22 cellular contexts compared by ENCODE assay signal in the genomic region with DNA sequence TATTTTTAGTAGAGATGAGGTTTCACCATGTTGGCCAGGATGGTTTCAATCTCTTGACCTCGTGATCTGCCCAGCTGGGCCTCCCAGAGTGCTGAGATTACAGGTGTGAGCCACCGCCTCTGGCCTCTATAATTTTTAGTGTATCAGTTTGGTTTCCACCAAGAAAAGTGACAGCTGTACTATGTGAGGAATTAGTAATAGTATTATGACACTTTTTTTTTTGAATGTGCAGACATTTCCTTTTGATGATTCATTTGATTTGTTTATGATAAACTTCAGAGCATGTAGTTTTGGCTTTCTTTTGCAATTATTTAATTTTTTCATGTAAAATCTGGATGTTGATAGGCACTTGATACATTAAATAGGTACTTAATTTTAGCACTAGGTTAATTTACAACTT.
DNase-seq lines count a peak whose midpoint lies in the region; ATAC-seq, FAIRE-seq and TF ChIP-seq lines count a peak whose summit lies in the region.
"Had no signal": no experiment of that assay in that cellular context is flagged by ENCODE, and none has a peak within 500 bp of the region (broad histone marks: within the 10 kb centered on the region; RNA-seq: fewer than 3 reads in every experiment).

No MANE protein-coding gene starts in this region.

- H2AFZ ChIP-seq in endothelial cell of umbilical vein (ENCODE audit: low read depth, low read length): no peak overlapping the region

- peak; percentile 25 for DNase-seq in stimulated activated CD4-positive, alpha-beta T cell treated with anti-CD3 and anti-CD28 coated beads, Interleukin-1b, Interleukin-23, amount 100 ng/mL, for 48 hours
- no peak for DNase-seq in stimulated activated CD4-positive, alpha-beta T cell treated with anti-CD3 and anti-CD28 coated beads, Interleukin-4, amount 100 ng/mL, for 4 hours
- DNase-seq in activated T-cell treated with anti-CD3 and anti-CD28 coated beads, Interleukin-2, amount 50 U/mL, for 48 hours: peak; percentile 30 to 37
- DNase-seq in endothelial cell of umbilical vein (ENCODE audit: low read depth, low spot score) (peak; percentile 57), NOMO-1 treated with DMSO at 0.1 percent for 48 hours (lab: John Stamatoyannopoulos, UW; ENCODE audit: unreplicated experiment) (no peak), ascending aorta (ENCODE audit: low spot score in 2 of 2) (no peak)
- DNase-seq: activated CD8-positive, alpha-beta memory T cell treated with anti-CD3 and anti-CD28 coated beads for 24 hours; aorta; cerebellar nuclear complex; DMS53; effector memory CD4-positive, alpha-beta T cell; esophagus squamous epithelium; kidney glomerular epithelial cell; MV-4-11; NCI-H187; NCI-H345; retina; tibial artery had no signal

- peak overlapping the region; percentile 54 for H3K27ac ChIP-seq in endothelial cell of umbilical vein (ENCODE audit: insufficient read depth, low read depth, low read length)
- no peak overlapping the region for H3K27ac ChIP-seq in ascending aorta
- H3K27ac ChIP-seq: esophagus squamous epithelium, gastroesophageal sphincter, KMS-11, tibial artery, VCaP had no signal

- H3K36me3 ChIP-seq in endothelial cell of umbilical vein (ENCODE audit: control insufficient read depth in 2 of 2, extremely low read depth in 1 of 2, insufficient read depth in 2 of 2, low read length in 2 of 2): no peaks in the 10 kb centered on the region
- peaks cover 0 to 4% of the 10 kb centered on the region in 2 donors for H3K36me3 ChIP-seq in ascending aorta
- H3K36me3 ChIP-seq: esophagus squamous epithelium, gastroesophageal sphincter, tibial artery had no signal

- CTCF ChIA-PET in endothelial cell of umbilical vein (lab: Charles Lee): interaction anchor here (0.8 to 8.6 kb wide), 11 partner anchors 11 to 354 kb away, joined by 3 to 186 read pairs (median 6); a partner anchor contains a TSS

- H3K9ac ChIP-seq in endothelial cell of umbilical vein (replicated peaks; ENCODE audit: extremely low read depth, insufficient read depth, low read length): peak overlapping the region; percentile 34
- H3K9ac ChIP-seq: KMS-11 had no signal

- no peak for FAIRE-seq in endothelial cell of umbilical vein (lab: Jason Lieb, UNC)

- POLR2A ChIA-PET in endothelial cell of umbilical vein (lab: Charles Lee): interaction anchor here (0.7 kb wide), 2 partner anchors 62 to 197 kb away, joined by 4 to 5 read pairs; a partner anchor contains a TSS

- intact Hi-C loops in endothelial cell of umbilical vein (cut with micrococcal nuclease): loop anchor here (2.0 to 10.0 kb wide), 4 partner anchors 18 to 494 kb away; a partner anchor contains a TSS
- intact Hi-C loops in ascending aorta (cut with DNase I): loop anchor here (5.0 kb wide), 1 partner anchor 69 kb away; no protein-coding TSS in a partner anchor

- H3K4me1 ChIP-seq in endothelial cell of umbilical vein (ENCODE audit: control insufficient read depth, extremely low read depth, insufficient read depth, low read length) (peaks cover 34% of the 10 kb centered on the region), ascending aorta (no peaks in the 10 kb centered on the region)
- H3K4me1 ChIP-seq: tibial artery had no signal

- dilution Hi-C loops in endothelial cell of umbilical vein (cut with MboI; ENCODE audit: extremely low pct_ligation_motif_present, low sequenced_read_pairs): no loop called here

- no peak for ATAC-seq in GM21360 (IDR thresholded peaks at IDR 0.05; ENCODE audit: unreplicated experiment)
- ATAC-seq: gastroesophageal sphincter had no signal

- H3K9me3 ChIP-seq in endothelial cell of umbilical vein (replicated peaks; ENCODE audit: control insufficient read depth, insufficient read depth, low read length): no peaks in the 10 kb centered on the region
- H3K9me3 ChIP-seq in ascending aorta: peaks cover 0 to 10% of the 10 kb centered on the region in 2 donors
- H3K9me3 ChIP-seq: esophagus squamous epithelium, gastroesophageal sphincter, tibial artery had no signal

- no TSS peak for BruUV-seq in endothelial cell of umbilical vein (replicated peaks; lab: Mats Ljungman, UMichigan)

- TF ChIP-seq CTCF in endothelial cell of umbilical vein (IDR thresholded peaks at IDR 0.05; ENCODE audit: extremely low read depth in 1 of 2, insufficient read depth in 1 of 2, low read depth in 1 of 2, low read length in 2 of 2) (no peak), ascending aorta (IDR thresholded peaks at IDR 0.05) (no peak)

- H3K4me3 ChIP-seq in endothelial cell of umbilical vein (replicated peaks in 1 of 3; ENCODE audit: insufficient read depth in 1 of 3, low read depth in 1 of 3, low read length in 3 of 3): no peak overlapping the region
- no peak overlapping the region for H3K4me3 ChIP-seq in ascending aorta
- H3K4me3 ChIP-seq: esophagus squamous epithelium, gastroesophageal sphincter, tibial artery had no signal

- H3K4me2 ChIP-seq in endothelial cell of umbilical vein (ENCODE audit: insufficient read depth, low read length): peak overlapping the region; percentile 54
- H3K4me2 ChIP-seq: KMS-11 had no signal

- no peaks in the 10 kb centered on the region for H3K27me3 ChIP-seq in endothelial cell of umbilical vein (ENCODE audit: control insufficient read depth in 2 of 2, insufficient read depth in 2 of 2, low read length in 2 of 2)
- no peaks in the 10 kb centered on the region for H3K27me3 ChIP-seq in ascending aorta
- H3K27me3 ChIP-seq: esophagus squamous epithelium, gastroesophageal sphincter, tibial artery had no signal

- H3K9me1 ChIP-seq in endothelial cell of umbilical vein (replicated peaks; ENCODE audit: control insufficient read depth, extremely low read depth, insufficient read depth, low read length): no peaks in the 10 kb centered on the region

- peaks cover 5% of the 10 kb centered on the region for H3K79me2 ChIP-seq in endothelial cell of umbilical vein (ENCODE audit: control insufficient read depth, insufficient read depth, low read length)

- no peak for TF ChIP-seq POLR2A in endothelial cell of umbilical vein (IDR thresholded peaks at IDR 0.05; ENCODE audit: low read depth, low read length)

- H4K20me1 ChIP-seq in endothelial cell of umbilical vein (replicated peaks; ENCODE audit: control insufficient read depth, extremely low read depth, insufficient read depth, low read length): no peaks in the 10 kb centered on the region

TF ChIP-seq in endothelial cell of umbilical vein, 7 proteins besides CTCF, POLR2A, EP300 and RAD21:
- peak; percentile 61 for TF ChIP-seq FOS (IDR thresholded peaks at IDR 0.05; ENCODE audit: borderline replicate concordance, insufficient read depth, low read length)
- no peak for TF ChIP-seq POLR2AphosphoS5 (IDR thresholded peaks at IDR 0.05; ENCODE audit: insufficient read depth, low read depth, low read length)
- TF ChIP-seq EZH2 (IDR thresholded peaks at IDR 0.05; ENCODE audit: borderline replicate concordance, low read depth, low read length, severe bottlenecking): no peak
- peak; percentile 62 for TF ChIP-seq JUN (IDR thresholded peaks at IDR 0.05; ENCODE audit: borderline replicate concordance, insufficient read depth, insufficient read length, low read depth)
- TF ChIP-seq GATA2 (IDR thresholded peaks at IDR 0.05; ENCODE audit: insufficient read depth, insufficient read length, low read depth, low read length): peak; percentile 54
TF ChIP-seq in endothelial cell of umbilical vein: peak in this region for 3.

Comparison
In these comparisons a context has a peak if more than half of its experiments do, and no peak if none do; other contexts are left out.
1. DNase-seq: peak in stimulated activated CD4-positive, alpha-beta T cell treated with anti-CD3 and anti-CD28 coated beads, Interleukin-1b, Interleukin-23, amount 100 ng/mL, for 48 hours (single experiment), activated T-cell treated with anti-CD3 and anti-CD28 coated beads, Interleukin-2, amount 50 U/mL, for 48 hours (2 of 2) and endothelial cell of umbilical vein (single experiment); none in stimulated activated CD4-positive, alpha-beta T cell treated with anti-CD3 and anti-CD28 coated beads, Interleukin-4, amount 100 ng/mL, for 4 hours (0 of 2), NOMO-1 treated with DMSO at 0.1 percent for 48 hours (single experiment) and ascending aorta (0 of 2).